Comparison of ENCODE assay signal across 18 cellular contexts in the genomic region with DNA sequence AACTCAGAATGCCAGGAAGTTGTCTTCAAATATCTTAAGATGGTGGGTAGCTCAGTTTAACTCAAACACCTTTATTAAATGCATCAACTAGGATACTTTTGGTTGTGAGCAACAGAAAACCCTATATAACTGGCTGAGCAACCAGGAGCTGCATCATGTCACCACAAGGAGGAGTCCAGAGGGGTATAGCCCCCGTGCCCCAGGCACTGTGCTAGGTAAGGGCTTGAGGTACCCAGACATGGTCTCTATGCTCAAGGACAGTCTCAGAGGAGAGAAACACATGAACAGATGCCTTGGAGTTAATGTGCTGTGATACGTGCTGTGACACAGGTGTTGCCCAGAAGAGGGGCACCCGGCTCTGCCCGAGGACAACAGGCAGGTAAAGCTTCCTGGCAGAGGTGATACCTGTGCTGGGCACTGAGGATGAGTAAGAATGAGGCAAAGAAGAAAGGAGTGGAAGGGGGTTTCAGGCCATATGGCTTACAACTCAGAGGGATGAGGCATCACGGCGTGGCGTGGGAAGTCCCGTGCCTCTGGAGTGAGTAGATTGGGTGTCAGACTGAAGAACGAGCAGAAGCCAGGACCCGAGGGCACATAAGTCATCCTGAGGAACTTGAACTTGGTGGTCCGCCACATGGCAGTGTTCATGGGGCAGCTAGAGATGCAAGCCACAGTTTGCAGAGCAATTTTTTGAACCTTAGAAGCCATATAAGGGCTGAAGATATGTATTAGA. TPM values are rescaled to one million over a fixed set of nuclear protein-coding genes. Genes with fewer than 3 reads are reported as not detected.
DNase-seq lines count a peak whose midpoint lies in the region; ATAC-seq and TF ChIP-seq lines count a peak whose summit lies in the region.
"Had no signal": no experiment of that assay in that cellular context is flagged by ENCODE, and none has a peak within 500 bp of the region (broad histone marks: within the 10 kb centered on the region; RNA-seq: fewer than 3 reads in every experiment).

No MANE protein-coding gene starts in this region.

- H3K27me3 Mint-ChIP-seq in dendritic cell treated with granulocyte-macrophage colony-stimulating factor and Interleukin-4, amounts not matched to agents 40 ng/mL and 50 ng/mL, for 4 days = peaks cover 7% of the 10 kb centered on the region
- H3K27me3 Mint-ChIP-seq: CD4-positive, alpha-beta T cell had no signal

- H3K4me3 Mint-ChIP-seq in dendritic cell treated with granulocyte-macrophage colony-stimulating factor and Interleukin-4, amounts not matched to agents 40 ng/mL and 50 ng/mL, for 4 days = no peak overlapping the region
- H3K4me3 Mint-ChIP-seq: CD4-positive, alpha-beta T cell; GM23338 had no signal

- peaks cover 91% of the 10 kb centered on the region for H3K4me1 Mint-ChIP-seq in dendritic cell treated with granulocyte-macrophage colony-stimulating factor and Interleukin-4, amounts not matched to agents 40 ng/mL and 50 ng/mL, for 4 days (ENCODE audit: low read depth)
- H3K4me1 Mint-ChIP-seq: GM23338 had no signal

- CTCF ChIA-PET in BJ (lab: Yijun Ruan, JAX) = interaction anchor here (1.0 to 1.8 kb wide), 2 partner anchors 17 to 117 kb away, joined by 3 to 5 read pairs; no protein-coding TSS in a partner anchor

- H3K9me3 Mint-ChIP-seq in dendritic cell treated with granulocyte-macrophage colony-stimulating factor and Interleukin-4, amounts not matched to agents 40 ng/mL and 50 ng/mL, for 4 days = peaks cover 7% of the 10 kb centered on the region

- POLR2A ChIA-PET in BJ (lab: Charles Lee) = no interaction called here

- H3K4me3 ChIP-seq in BJ (ENCODE audit: low read depth, low read length) (no peak overlapping the region), MG63 (no peak overlapping the region)
- H3K4me3 ChIP-seq: gastroesophageal sphincter, GM23338 had no signal

- no peaks in the 10 kb centered on the region; the same call in 1 of the 2 replicates for H3K27me3 ChIP-seq in BJ (ENCODE audit: control insufficient read depth, insufficient read depth, low read length)
- H3K27me3 ChIP-seq in MG63 = no peaks in the 10 kb centered on the region
- H3K27me3 ChIP-seq: gastroesophageal sphincter had no signal

- H3K36me3 Mint-ChIP-seq in dendritic cell treated with granulocyte-macrophage colony-stimulating factor and Interleukin-4, amounts not matched to agents 40 ng/mL and 50 ng/mL, for 4 days (ENCODE audit: low read depth) = no peaks in the 10 kb centered on the region

- TF ChIP-seq CTCF in BJ (IDR thresholded peaks at IDR 0.05; ENCODE audit: insufficient read depth, low read depth, low read length) (no peak), omental fat pad (IDR thresholded peaks at IDR 0.05) (no peak)

- H3K36me3 ChIP-seq in BJ (ENCODE audit: control insufficient read depth, insufficient read depth, low read length) (no peaks in the 10 kb centered on the region), MG63 (no peaks in the 10 kb centered on the region)
- H3K36me3 ChIP-seq: gastroesophageal sphincter had no signal

- peaks cover 7% of the 10 kb centered on the region for H3K9me3 ChIP-seq in MG63

- peak; percentile 35 for DNase-seq in NCI-H2171 treated with DMSO at 0.1 percent for 48 hours (lab: John Stamatoyannopoulos, UW)
- DNase-seq in NCI-H2171 (lab: John Stamatoyannopoulos, UW) = no peak
- DNase-seq in BJ (ENCODE audit: low read depth) = peak; percentile 51
- peak; percentile 82 for DNase-seq in MG63
- DNase-seq in omental fat pad (ENCODE audit: low spot score) = no peak
- no peak for DNase-seq in OCI-M1 (lab: John Stamatoyannopoulos, UW)
- DNase-seq: anterior cingulate cortex; CD4-positive, alpha-beta T cell; cortex of kidney; NCI-H187 treated with DMSO at 0.1 percent for 48 hours; NCI-H748 treated with DMSO at 0.1 percent for 48 hours; occipital lobe; SHP77 treated with DMSO at 0.1 percent for 48 hours; substantia nigra had no signal

- ATAC-seq in omental fat pad (ENCODE audit: low FRiP score) (no peak), HG02870 (IDR thresholded peaks at IDR 0.05; ENCODE audit: unreplicated experiment) (no peak)
- ATAC-seq: gastroesophageal sphincter, GM23338 had no signal

- intact Hi-C loops in dendritic cell treated with granulocyte-macrophage colony-stimulating factor and Interleukin-4, amounts not matched to agents 40 ng/mL and 50 ng/mL, for 4 days (cut with micrococcal nuclease) = no loop called here

- peak overlapping the region; percentile 55 for H3K27ac Mint-ChIP-seq in dendritic cell treated with granulocyte-macrophage colony-stimulating factor and Interleukin-4, amounts not matched to agents 40 ng/mL and 50 ng/mL, for 4 days
- H3K27ac Mint-ChIP-seq: CD4-positive, alpha-beta T cell; GM23338 had no signal

RNA-seq across cellular contexts. Expression of a gene that starts 32.0 kb away (rescaled TPM):
- 23.6 and 44.3 TPM in 2 replicates for polyA plus RNA-seq in BJ (2011; rRNA removed)
- polyA minus RNA-seq in BJ (2011; rRNA and poly(A)+ RNA removed) = 30.0 and 35.2 TPM in 2 replicates
- total RNA-seq in MG63 (2014; rRNA removed; shearing (Covaris generic); ENCODE audit: low replicate concordance) = 31.8 and 34.2 TPM in 2 replicates
- 100 to 1,000 TPM in 1 of 4 donors, 10 to 100 TPM in 3; 61.2 to 110 (median 90.3) TPM for total RNA-seq in omental fat pad

Comparison
In these comparisons a context has a peak if more than half of its experiments do, and no peak if none do; other contexts are left out.
1. DNase-seq: peak in NCI-H2171 treated with DMSO at 0.1 percent for 48 hours (single experiment), BJ (single experiment) and MG63 (single experiment); none in NCI-H2171 (single experiment), omental fat pad (single experiment) and OCI-M1 (single experiment).